Comparison of ENCODE assay signal across 24 cellular contexts in the genomic region with DNA sequence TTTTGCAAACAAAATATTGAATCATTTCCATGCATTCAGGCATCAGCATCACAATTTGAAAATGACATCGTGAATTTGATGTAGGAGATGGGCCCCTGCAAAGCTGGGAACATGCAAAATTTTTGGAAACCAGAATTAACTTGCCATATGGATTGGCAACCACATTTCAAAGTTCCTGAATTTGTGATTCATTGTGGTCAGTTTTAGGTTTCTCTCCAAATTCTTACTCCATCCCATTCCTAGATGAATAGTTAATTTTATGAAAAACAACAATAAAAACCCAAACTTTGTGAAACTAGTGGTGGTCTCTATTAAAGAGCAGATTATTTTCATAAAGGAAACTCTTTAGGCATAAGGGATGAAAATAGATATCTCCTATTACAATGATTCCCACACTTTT.
"Had no signal": no experiment of that assay in that cellular context is flagged by ENCODE, and none has a peak within 500 bp of the region (broad histone marks: within the 10 kb centered on the region; RNA-seq: fewer than 3 reads in every experiment).

No MANE protein-coding gene starts in this region.

- ATAC-seq: activated CD4-positive, CD25-positive, alpha-beta regulatory T cell treated with anti-CD3 and anti-CD28 coated beads, Interleukin-2, amount 50 U/mL, for 24 hours; activated CD8-positive, alpha-beta memory T cell treated with anti-CD3 and anti-CD28 coated beads, Interleukin-2, amount 10 ng/mL, durations not matched to agents 7 days and 5 days; activated T-cell treated with anti-CD3 and anti-CD28 coated beads, Interleukin-2, amount 50 U/mL, for 72 hours; Right ventricle myocardium inferior had no signal

- H3K4me3 ChIP-seq: adrenal gland, breast epithelium, SK-N-MC had no signal

- DNase-seq: activated CD4-positive, alpha-beta T cell treated with anti-CD3 and anti-CD28 coated beads for 48 hours; activated CD4-positive, alpha-beta T cell treated with anti-CD3 and anti-CD28 coated beads, Interleukin-2, amount 50 U/mL, for 48 hours; activated CD8-positive, alpha-beta memory T cell treated with anti-CD3 and anti-CD28 coated beads, Interleukin-2, amount 10 ng/mL, durations not matched to agents 7 days and 5 days; activated gamma-delta T cell treated with Interleukin-2 at 50 U/mL for 16 hours; activated naive CD4-positive, alpha-beta T cell treated with anti-CD3 and anti-CD28 coated beads, Interleukin-2, amount 50 U/mL, for 16 hours; activated naive CD8-positive, alpha-beta T cell treated with anti-CD3 and anti-CD28 coated beads, Interleukin-2, amount 10 ng/mL, durations not matched to agents 7 days and 5 days; activated T-cell treated with anti-CD3 and anti-CD28 coated beads for 4 hours; activated T-cell treated with anti-CD3 and anti-CD28 coated beads, Interleukin-2, amount 50 U/mL, for 72 hours; adrenal gland; anterior cingulate cortex; caudate nucleus; KG1; NCI-H1048; NCI-H1930; NCI-H2171; NCI-H2227 treated with DMSO at 0.1 percent for 48 hours; NCI-H446 treated with DMSO at 0.1 percent for 48 hours; NCI-H524 treated with DMSO at 0.1 percent for 48 hours; RPMI8226; T-helper 1 cell had no signal

- H3K27me3 ChIP-seq: adrenal gland, breast epithelium had no signal

- H3K36me3 ChIP-seq: adrenal gland, breast epithelium had no signal
